21 cellular contexts compared by ENCODE assay signal in the genomic region with DNA sequence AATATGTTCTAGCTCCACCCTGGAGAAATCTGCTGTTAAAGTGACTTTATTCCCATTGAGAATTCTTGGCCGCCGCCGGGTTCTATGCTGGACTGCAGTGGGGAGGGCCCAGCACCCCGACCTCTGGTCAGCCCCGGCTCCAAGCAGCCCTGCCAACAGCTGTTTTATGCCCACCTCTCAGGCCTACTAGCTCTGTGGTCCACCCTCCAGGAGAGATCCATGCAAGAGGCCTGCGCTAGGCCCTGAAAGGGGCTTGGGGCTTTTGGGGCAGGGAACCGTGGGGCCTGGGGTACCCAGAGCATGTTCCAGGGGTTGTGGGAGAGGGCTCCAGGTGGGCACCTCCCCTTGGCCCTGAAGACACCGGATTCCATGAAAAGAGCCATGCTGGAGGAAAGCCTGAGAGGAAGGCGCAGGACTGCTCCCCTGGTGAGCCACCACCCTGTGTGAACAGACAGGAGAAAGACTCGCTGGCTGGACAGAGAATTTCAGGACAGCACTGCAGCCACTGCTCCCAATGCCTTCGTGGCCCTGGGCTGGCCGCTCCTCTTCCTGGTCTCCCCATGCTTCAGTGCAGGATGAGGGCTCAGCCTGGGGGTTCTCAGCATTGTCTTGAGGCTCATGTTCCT.
"Had no signal": no experiment of that assay in that cellular context is flagged by ENCODE, and none has a peak within 500 bp of the region (broad histone marks: within the 10 kb centered on the region; RNA-seq: fewer than 3 reads in every experiment).

No MANE protein-coding gene starts in this region.

- H3K27me3 ChIP-seq: esophagus squamous epithelium, gastroesophageal sphincter, left lung, neutrophil, suprapubic skin, tibial artery had no signal

- H3K4me2 ChIP-seq: smooth muscle cell had no signal

- H3K4me1 ChIP-seq: esophagus squamous epithelium, gastroesophageal sphincter, lower lobe of right lung, suprapubic skin, tibial artery had no signal

- ATAC-seq: gastroesophageal sphincter; left lung; lower lobe of right lung; right cardiac atrium; stimulated activated effector memory CD8-positive, alpha-beta T cell treated with anti-CD3 and anti-CD28 coated beads, Interleukin-12 subunit alpha, Interleukin-12 subunit beta, amount 100 ng/mL, for 72 hours; stimulated activated naive CD8-positive, alpha-beta T cell treated with anti-CD3 and anti-CD28 coated beads, Interleukin-15, Interleukin-2, amounts not matched to agents 100 U/mL and 50 U/mL, for 24 hours had no signal

- H3K4me1 Mint-ChIP-seq: immature natural killer cell; nephron; stimulated activated effector memory CD8-positive, alpha-beta T cell treated with anti-CD3 and anti-CD28 coated beads, Interleukin-12 subunit alpha, Interleukin-12 subunit beta, amount 100 ng/mL, for 72 hours had no signal

- H3K9me3 ChIP-seq: esophagus squamous epithelium, gastroesophageal sphincter, left lung, lower lobe of right lung, neutrophil, suprapubic skin, tibial artery had no signal

- H3K4me3 Mint-ChIP-seq: dendritic cell treated with granulocyte-macrophage colony-stimulating factor and Interleukin-4, amounts not matched to agents 40 ng/mL and 50 ng/mL, for 4 days; immature natural killer cell; memory B cell; mesothelial cell of epicardium; nephron; stimulated activated effector memory CD8-positive, alpha-beta T cell treated with anti-CD3 and anti-CD28 coated beads, Interleukin-12 subunit alpha, Interleukin-12 subunit beta, amount 100 ng/mL, for 72 hours had no signal

- DNase-seq: cerebellar nuclear complex; esophagus squamous epithelium; foreskin fibroblast; glutamatergic neuron; immature natural killer cell; left lung; lower lobe of right lung; stimulated activated CD4-positive, alpha-beta T cell treated with anti-CD3 and anti-CD28 coated beads, Interleukin-4, amount 100 ng/mL, for 1 hour; stimulated activated CD8-positive, alpha-beta memory T cell treated with anti-CD3 and anti-CD28 coated beads, Interleukin-4, amount 100 ng/mL, for 48 hours; stimulated activated naive CD8-positive, alpha-beta T cell treated with anti-CD3 and anti-CD28 coated beads, Interleukin-15, Interleukin-2, amounts not matched to agents 100 U/mL and 50 U/mL, for 24 hours had no signal

- H3K4me3 ChIP-seq: esophagus squamous epithelium, gastroesophageal sphincter, left lung, lower lobe of right lung, smooth muscle cell, suprapubic skin, tibial artery had no signal

- H3K27ac ChIP-seq: esophagus squamous epithelium, gastroesophageal sphincter, left lung, lower lobe of right lung, neutrophil, suprapubic skin, tibial artery had no signal

- H3K27me3 Mint-ChIP-seq: dendritic cell treated with granulocyte-macrophage colony-stimulating factor and Interleukin-4, amounts not matched to agents 40 ng/mL and 50 ng/mL, for 4 days; memory B cell had no signal

- H3K27ac Mint-ChIP-seq: dendritic cell treated with granulocyte-macrophage colony-stimulating factor and Interleukin-4, amounts not matched to agents 40 ng/mL and 50 ng/mL, for 4 days; immature natural killer cell; memory B cell; mesothelial cell of epicardium; stimulated activated effector memory CD8-positive, alpha-beta T cell treated with anti-CD3 and anti-CD28 coated beads, Interleukin-12 subunit alpha, Interleukin-12 subunit beta, amount 100 ng/mL, for 72 hours had no signal

- H3K36me3 Mint-ChIP-seq: immature natural killer cell; memory B cell; mesothelial cell of epicardium; stimulated activated effector memory CD8-positive, alpha-beta T cell treated with anti-CD3 and anti-CD28 coated beads, Interleukin-12 subunit alpha, Interleukin-12 subunit beta, amount 100 ng/mL, for 72 hours had no signal

- H3K36me3 ChIP-seq: esophagus squamous epithelium, gastroesophageal sphincter, left lung, lower lobe of right lung, neutrophil, suprapubic skin, tibial artery had no signal

- H3K9me3 Mint-ChIP-seq: immature natural killer cell; memory B cell; mesothelial cell of epicardium; nephron; stimulated activated effector memory CD8-positive, alpha-beta T cell treated with anti-CD3 and anti-CD28 coated beads, Interleukin-12 subunit alpha, Interleukin-12 subunit beta, amount 100 ng/mL, for 72 hours had no signal
